8 cellular contexts compared by ENCODE assay signal in genomic region chr11:9460322-9461067, GRCh38. TPM values are rescaled to one million over a fixed set of nuclear protein-coding genes. Genes with fewer than 3 reads are reported as not detected.
DNase-seq lines count a peak whose midpoint lies in the region; ATAC-seq, FAIRE-seq and TF ChIP-seq lines count a peak whose summit lies in the region.

ZNF143 (plus strand) TSS chr11:9461012; CDS start chr11:9471309, 10,297 bp downstream.

- FAIRE-seq in GM18507 (lab: Jason Lieb, UNC) = peak; percentile 98

- H3K9ac ChIP-seq in rectal smooth muscle tissue (ENCODE audit: low read length) = peak within 1 kb of the TSS; percentile 99

- H3K4me1 ChIP-seq in rectal smooth muscle tissue (ENCODE audit: control insufficient read depth, insufficient read depth, low read length) (peaks cover 8% of the 10 kb centered on the region), aorta (ENCODE audit: control insufficient read depth in 1 of 2, insufficient read depth in 2 of 2, low read length in 2 of 2) (peaks cover 0 to 2% of the 10 kb centered on the region in 2 donors)

- H3K36me3 ChIP-seq in rectal smooth muscle tissue (ENCODE audit: control insufficient read depth, insufficient read depth, low read length) (no peaks in the 10 kb centered on the region), aorta (ENCODE audit: control insufficient read depth in 1 of 2, insufficient read depth in 2 of 2, low read length in 1 of 2) (no peaks in the 10 kb centered on the region)

- intact Hi-C loops in aorta (cut with DNase I) = loop anchor here in 1 of 2 donors (2.0 kb wide), 1 partner anchor 112 kb away; the partner anchor contains the start of gene WEE1

- no peaks in the 10 kb centered on the region for H3K9me3 ChIP-seq in aorta (ENCODE audit: control insufficient read depth, low read length)

- 0% methylated on average over 45 of the region's 45 CpGs for WGBS in aorta, 2 donors

- ATAC-seq in HG02981 (IDR thresholded peaks at IDR 0.05; ENCODE audit: unreplicated experiment) (peak; percentile 89), aorta (ENCODE audit: low FRiP score) (peak; percentile 98)

- in situ Hi-C loops in astrocyte of the cerebellum (cut with HindIII; ENCODE audit: low sequenced_read_pairs) = no loop called here

- H3K27me3 ChIP-seq in rectal smooth muscle tissue (ENCODE audit: control insufficient read depth, insufficient read depth, low read length) (no peaks in the 10 kb centered on the region), aorta (ENCODE audit: control insufficient read depth in 1 of 2, insufficient read depth in 2 of 2, low read length in 1 of 2) (no peaks in the 10 kb centered on the region)

- H3K4me3 ChIP-seq in astrocyte of the cerebellum (ENCODE audit: low read depth, low read length) (peak within 1 kb of the TSS; percentile 99), rectal smooth muscle tissue (ENCODE audit: low read length) (peak within 1 kb of the TSS; percentile 97), aorta (ENCODE audit: low read length in 2 of 2) (peak within 1 kb of the TSS; percentile 73 to 99)

- DNase-seq in GM18507 (ENCODE audit: extremely low spot score, insufficient read length, low read depth) (peak; percentile 81), NCI-H2029 treated with DMSO at 0.1 percent for 48 hours (lab: John Stamatoyannopoulos, UW) (peak; percentile 98), T-helper 9 cell (peak; percentile 99), astrocyte of the cerebellum (ENCODE audit: low read depth) (peak; percentile 100), hepatic stellate cell (ENCODE audit: low spot score) (peak; percentile 97), aorta (peak; percentile 100)

- H3K27ac ChIP-seq in rectal smooth muscle tissue (ENCODE audit: low read depth, low read length) = peak within 1 kb of the TSS; percentile 99
- peak within 1 kb of the TSS; percentile 84 to 99 for H3K27ac ChIP-seq in aorta (ENCODE audit: low read depth in 1 of 2, low read length in 2 of 2)

- no peak for TF ChIP-seq CTCF in astrocyte of the cerebellum (IDR thresholded peaks at IDR 0.05; ENCODE audit: low read depth, low read length, missing control alignments)

RNA-seq across cellular contexts. Expression of gene ZNF143, which starts in this region (rescaled TPM):
- 10 to 100 TPM; 40.1 to 42.0 TPM for total RNA-seq in aorta
- 10 to 100 TPM; 12.9 to 13.8 TPM for polyA plus RNA-seq in aorta

Comparison
In these comparisons a context has a peak if more than half of its experiments do, and no peak if none do; other contexts are left out.
1. Peak in every context shown above with its lines: DNase-seq, ATAC-seq, H3K4me3 ChIP-seq and H3K27ac ChIP-seq.